ENCODE assay signal across 2 cellular contexts in the genomic region with DNA sequence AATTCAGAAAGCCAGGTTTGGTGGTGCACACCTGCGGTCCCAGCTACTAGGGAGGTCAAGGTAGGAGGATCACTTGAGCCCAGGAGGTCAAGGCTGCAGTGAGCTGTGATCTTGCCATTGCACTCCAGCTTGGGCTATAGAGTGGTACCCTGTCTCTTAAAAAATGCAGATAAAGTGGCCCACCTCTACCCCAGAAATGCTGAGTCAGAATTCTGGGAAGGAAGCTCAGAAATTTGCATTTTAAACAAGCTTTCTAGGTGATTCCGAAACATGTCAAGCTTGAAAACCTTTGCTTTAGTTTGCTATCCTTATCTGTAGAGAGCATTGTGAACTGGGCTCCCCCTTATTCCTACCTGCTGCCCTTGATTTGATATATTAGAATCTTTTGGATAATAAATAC.
TF ChIP-seq lines count a peak whose summit lies in the region.

No MANE protein-coding gene starts in this region.

TF ChIP-seq in A549, 52 proteins besides CTCF, POLR2A, EP300 and RAD21:
- TF ChIP-seq ZFP36 (IDR thresholded peaks at IDR 0.05; ENCODE audit: borderline replicate concordance, partially characterized antibody) = no peak
- TF ChIP-seq RFX5 (IDR thresholded peaks at IDR 0.05) = no peak
- TF ChIP-seq MAFK (IDR thresholded peaks at IDR 0.05; ENCODE audit: partially characterized antibody) = peak; percentile 78
- no peak for TF ChIP-seq FOSB (CRISPR knock-in tag; IDR thresholded peaks at IDR 0.05)
- TF ChIP-seq, protein P1, sequence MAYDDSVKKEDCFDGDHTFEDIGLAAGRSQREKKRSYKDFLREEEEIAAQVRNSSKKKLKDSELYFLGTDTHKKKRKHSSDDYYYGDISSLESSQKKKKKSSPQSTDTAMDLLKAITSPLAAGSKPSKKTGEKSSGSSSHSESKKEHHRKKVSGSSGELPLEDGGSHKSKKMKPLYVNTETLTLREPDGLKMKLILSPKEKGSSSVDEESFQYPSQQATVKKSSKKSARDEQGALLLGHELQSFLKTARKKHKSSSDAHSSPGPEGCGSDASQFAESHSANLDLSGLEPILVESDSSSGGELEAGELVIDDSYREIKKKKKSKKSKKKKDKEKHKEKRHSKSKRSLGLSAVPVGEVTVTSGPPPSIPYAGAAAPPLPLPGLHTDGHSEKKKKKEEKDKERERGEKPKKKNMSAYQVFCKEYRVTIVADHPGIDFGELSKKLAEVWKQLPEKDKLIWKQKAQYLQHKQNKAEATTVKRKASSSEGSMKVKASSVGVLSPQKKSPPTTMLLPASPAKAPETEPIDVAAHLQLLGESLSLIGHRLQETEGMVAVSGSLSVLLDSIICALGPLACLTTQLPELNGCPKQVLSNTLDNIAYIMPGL (CRISPR knock-in tag; IDR thresholded peaks at IDR 0.05; ENCODE audit: borderline replicate concordance) = no peak
- no peak for TF ChIP-seq HOXB5 (CRISPR knock-in tag; IDR thresholded peaks at IDR 0.05)
TF ChIP-seq in A549: peak in this region for 1.

TF ChIP-seq in GM23338, 12 proteins besides CTCF, POLR2A, EP300 and RAD21:
- no peak for TF ChIP-seq EZH2 (IDR thresholded peaks at IDR 0.05; ENCODE audit: low read depth, unreplicated experiment)
- TF ChIP-seq NANOG (IDR thresholded peaks at IDR 0.05; ENCODE audit: borderline replicate concordance) = no peak
- TF ChIP-seq, protein P2, sequence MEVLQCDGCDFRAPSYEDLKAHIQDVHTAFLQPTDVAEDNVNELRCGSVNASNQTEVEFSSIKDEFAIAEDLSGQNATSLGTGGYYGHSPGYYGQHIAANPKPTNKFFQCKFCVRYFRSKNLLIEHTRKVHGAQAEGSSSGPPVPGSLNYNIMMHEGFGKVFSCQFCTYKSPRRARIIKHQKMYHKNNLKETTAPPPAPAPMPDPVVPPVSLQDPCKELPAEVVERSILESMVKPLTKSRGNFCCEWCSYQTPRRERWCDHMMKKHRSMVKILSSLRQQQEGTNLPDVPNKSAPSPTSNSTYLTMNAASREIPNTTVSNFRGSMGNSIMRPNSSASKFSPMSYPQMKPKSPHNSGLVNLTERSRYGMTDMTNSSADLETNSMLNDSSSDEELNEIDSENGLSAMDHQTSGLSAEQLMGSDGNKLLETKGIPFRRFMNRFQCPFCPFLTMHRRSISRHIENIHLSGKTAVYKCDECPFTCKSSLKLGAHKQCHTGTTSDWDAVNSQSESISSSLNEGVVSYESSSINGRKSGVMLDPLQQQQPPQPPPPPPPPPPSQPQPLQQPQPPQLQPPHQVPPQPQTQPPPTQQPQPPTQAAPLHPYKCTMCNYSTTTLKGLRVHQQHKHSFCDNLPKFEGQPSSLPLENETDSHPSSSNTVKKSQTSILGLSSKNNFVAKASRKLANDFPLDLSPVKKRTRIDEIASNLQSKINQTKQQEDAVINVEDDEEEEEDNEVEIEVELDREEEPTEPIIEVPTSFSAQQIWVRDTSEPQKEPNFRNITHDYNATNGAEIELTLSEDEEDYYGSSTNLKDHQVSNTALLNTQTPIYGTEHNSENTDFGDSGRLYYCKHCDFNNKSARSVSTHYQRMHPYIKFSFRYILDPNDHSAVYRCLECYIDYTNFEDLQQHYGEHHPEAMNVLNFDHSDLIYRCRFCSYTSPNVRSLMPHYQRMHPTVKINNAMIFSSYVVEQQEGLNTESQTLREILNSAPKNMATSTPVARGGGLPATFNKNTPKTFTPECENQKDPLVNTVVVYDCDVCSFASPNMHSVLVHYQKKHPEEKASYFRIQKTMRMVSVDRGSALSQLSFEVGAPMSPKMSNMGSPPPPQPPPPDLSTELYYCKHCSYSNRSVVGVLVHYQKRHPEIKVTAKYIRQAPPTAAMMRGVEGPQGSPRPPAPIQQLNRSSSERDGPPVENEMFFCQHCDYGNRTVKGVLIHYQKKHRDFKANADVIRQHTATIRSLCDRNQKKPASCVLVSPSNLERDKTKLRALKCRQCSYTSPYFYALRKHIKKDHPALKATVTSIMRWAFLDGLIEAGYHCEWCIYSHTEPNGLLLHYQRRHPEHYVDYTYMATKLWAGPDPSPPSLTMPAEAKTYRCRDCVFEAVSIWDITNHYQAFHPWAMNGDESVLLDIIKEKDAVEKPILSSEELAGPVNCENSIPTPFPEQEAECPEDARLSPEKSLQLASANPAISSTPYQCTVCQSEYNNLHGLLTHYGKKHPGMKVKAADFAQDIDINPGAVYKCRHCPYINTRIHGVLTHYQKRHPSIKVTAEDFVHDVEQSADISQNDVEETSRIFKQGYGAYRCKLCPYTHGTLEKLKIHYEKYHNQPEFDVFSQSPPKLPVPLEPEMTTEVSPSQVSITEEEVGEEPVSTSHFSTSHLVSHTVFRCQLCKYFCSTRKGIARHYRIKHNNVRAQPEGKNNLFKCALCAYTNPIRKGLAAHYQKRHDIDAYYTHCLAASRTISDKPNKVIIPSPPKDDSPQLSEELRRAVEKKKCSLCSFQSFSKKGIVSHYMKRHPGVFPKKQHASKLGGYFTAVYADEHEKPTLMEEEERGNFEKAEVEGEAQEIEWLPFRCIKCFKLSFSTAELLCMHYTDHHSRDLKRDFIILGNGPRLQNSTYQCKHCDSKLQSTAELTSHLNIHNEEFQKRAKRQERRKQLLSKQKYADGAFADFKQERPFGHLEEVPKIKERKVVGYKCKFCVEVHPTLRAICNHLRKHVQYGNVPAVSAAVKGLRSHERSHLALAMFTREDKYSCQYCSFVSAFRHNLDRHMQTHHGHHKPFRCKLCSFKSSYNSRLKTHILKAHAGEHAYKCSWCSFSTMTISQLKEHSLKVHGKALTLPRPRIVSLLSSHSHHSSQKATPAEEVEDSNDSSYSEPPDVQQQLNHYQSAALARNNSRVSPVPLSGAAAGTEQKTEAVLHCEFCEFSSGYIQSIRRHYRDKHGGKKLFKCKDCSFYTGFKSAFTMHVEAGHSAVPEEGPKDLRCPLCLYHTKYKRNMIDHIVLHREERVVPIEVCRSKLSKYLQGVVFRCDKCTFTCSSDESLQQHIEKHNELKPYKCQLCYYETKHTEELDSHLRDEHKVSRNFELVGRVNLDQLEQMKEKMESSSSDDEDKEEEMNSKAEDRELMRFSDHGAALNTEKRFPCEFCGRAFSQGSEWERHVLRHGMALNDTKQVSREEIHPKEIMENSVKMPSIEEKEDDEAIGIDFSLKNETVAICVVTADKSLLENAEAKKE (CRISPR knock-in tag; IDR thresholded peaks at IDR 0.05) = no peak
- TF ChIP-seq CREB1 (CRISPR knock-in tag; IDR thresholded peaks at IDR 0.05; ENCODE audit: low read depth) = no peak
- TF ChIP-seq ZNF114 (CRISPR knock-in tag; IDR thresholded peaks at IDR 0.05) = no peak
- no peak for TF ChIP-seq JUNB (IDR thresholded peaks at IDR 0.05; ENCODE audit: unreplicated experiment)
- TF ChIP-seq, protein P3, sequence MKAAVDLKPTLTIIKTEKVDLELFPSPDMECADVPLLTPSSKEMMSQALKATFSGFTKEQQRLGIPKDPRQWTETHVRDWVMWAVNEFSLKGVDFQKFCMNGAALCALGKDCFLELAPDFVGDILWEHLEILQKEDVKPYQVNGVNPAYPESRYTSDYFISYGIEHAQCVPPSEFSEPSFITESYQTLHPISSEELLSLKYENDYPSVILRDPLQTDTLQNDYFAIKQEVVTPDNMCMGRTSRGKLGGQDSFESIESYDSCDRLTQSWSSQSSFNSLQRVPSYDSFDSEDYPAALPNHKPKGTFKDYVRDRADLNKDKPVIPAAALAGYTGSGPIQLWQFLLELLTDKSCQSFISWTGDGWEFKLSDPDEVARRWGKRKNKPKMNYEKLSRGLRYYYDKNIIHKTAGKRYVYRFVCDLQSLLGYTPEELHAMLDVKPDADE (IDR thresholded peaks at IDR 0.05) = no peak
- TF ChIP-seq POLR2AphosphoS5 (IDR thresholded peaks at IDR 0.05; ENCODE audit: low read depth) = no peak
- TF ChIP-seq EZH2phosphoT487 (IDR thresholded peaks at IDR 0.05; ENCODE audit: unreplicated experiment) = no peak
- no peak for TF ChIP-seq ZNF331 (CRISPR knock-in tag; IDR thresholded peaks at IDR 0.05; ENCODE audit: low read depth)
- TF ChIP-seq STAT1 (IDR thresholded peaks at IDR 0.05; ENCODE audit: unreplicated experiment) = no peak
- TF ChIP-seq, protein P4, sequence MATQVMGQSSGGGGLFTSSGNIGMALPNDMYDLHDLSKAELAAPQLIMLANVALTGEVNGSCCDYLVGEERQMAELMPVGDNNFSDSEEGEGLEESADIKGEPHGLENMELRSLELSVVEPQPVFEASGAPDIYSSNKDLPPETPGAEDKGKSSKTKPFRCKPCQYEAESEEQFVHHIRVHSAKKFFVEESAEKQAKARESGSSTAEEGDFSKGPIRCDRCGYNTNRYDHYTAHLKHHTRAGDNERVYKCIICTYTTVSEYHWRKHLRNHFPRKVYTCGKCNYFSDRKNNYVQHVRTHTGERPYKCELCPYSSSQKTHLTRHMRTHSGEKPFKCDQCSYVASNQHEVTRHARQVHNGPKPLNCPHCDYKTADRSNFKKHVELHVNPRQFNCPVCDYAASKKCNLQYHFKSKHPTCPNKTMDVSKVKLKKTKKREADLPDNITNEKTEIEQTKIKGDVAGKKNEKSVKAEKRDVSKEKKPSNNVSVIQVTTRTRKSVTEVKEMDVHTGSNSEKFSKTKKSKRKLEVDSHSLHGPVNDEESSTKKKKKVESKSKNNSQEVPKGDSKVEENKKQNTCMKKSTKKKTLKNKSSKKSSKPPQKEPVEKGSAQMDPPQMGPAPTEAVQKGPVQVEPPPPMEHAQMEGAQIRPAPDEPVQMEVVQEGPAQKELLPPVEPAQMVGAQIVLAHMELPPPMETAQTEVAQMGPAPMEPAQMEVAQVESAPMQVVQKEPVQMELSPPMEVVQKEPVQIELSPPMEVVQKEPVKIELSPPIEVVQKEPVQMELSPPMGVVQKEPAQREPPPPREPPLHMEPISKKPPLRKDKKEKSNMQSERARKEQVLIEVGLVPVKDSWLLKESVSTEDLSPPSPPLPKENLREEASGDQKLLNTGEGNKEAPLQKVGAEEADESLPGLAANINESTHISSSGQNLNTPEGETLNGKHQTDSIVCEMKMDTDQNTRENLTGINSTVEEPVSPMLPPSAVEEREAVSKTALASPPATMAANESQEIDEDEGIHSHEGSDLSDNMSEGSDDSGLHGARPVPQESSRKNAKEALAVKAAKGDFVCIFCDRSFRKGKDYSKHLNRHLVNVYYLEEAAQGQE (IDR thresholded peaks at IDR 0.05; ENCODE audit: unreplicated experiment) = no peak
